Comparison of ENCODE assay signal across 19 cellular contexts in the genomic region with DNA sequence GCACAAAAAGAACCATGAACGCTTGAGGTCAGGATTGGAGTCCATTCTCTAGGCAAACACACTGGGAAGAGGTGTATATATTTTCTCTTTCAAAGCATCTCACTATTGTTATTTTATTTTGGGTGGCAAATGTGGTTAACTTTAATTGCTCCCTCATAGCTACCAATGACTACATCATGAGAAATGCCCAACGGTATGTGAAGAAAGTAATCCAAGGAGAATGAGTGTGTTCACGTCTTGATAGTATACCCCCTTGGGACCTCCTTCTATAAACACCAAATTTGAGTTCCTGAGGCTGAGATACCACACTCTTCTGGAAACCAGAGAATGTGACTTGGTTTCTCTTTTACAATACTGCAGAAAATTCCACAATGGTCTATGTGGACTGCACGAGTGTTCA. TPM values are rescaled to one million over a fixed set of nuclear protein-coding genes. Genes with fewer than 3 reads are reported as not detected.
DNase-seq lines count a peak whose midpoint lies in the region; ATAC-seq and TF ChIP-seq lines count a peak whose summit lies in the region.
"Had no signal": no experiment of that assay in that cellular context is flagged by ENCODE, and none has a peak within 500 bp of the region (broad histone marks: within the 10 kb centered on the region; RNA-seq: fewer than 3 reads in every experiment).

No MANE protein-coding gene starts in this region.

- DNase-seq in AG10803 (ENCODE audit: low read depth): peak; percentile 64
- peak; percentile 56 for DNase-seq in HS-5 (ENCODE audit: low read depth)
- DNase-seq in astrocyte of the hippocampus (ENCODE audit: low read depth, low spot score): peak; percentile 57
- DNase-seq in fibroblast of the aortic adventitia (ENCODE audit: low read depth): peak; percentile 44
- no peak for DNase-seq in GOT3 (lab: John Stamatoyannopoulos, UW)
- no peak for DNase-seq in activated CD4-positive, alpha-beta T cell treated with anti-CD3 and anti-CD28 coated beads, Interleukin-2, amount 10 ng/mL, durations not matched to agents 7 days and 5 days
- DNase-seq: COR-L47, DMS153, HFFc6, NCI-H1048, NCI-H1436 treated with DMSO at 0.1 percent for 48 hours, NCI-H2029 treated with DMSO at 0.1 percent for 48 hours, NCI-H510A, NCI-H774, PC-9 had no signal

- no peaks in the 10 kb centered on the region for H3K27me3 Mint-ChIP-seq in activated CD4-positive, alpha-beta T cell treated with anti-CD3 and anti-CD28 coated beads, Interleukin-2, amount 10 ng/mL, durations not matched to agents 7 days and 5 days

- no peaks in the 10 kb centered on the region for H3K36me3 Mint-ChIP-seq in activated CD4-positive, alpha-beta T cell treated with anti-CD3 and anti-CD28 coated beads, Interleukin-2, amount 10 ng/mL, durations not matched to agents 7 days and 5 days (ENCODE audit: low read depth)

- no peak for TF ChIP-seq CTCF in AG10803 (conservative IDR thresholded peaks at IDR 0.05; ENCODE audit: low read length)
- no peak for TF ChIP-seq CTCF in fibroblast of the aortic adventitia (IDR thresholded peaks at IDR 0.05; ENCODE audit: insufficient read depth, low read length)

- no peak overlapping the region for H3K27ac Mint-ChIP-seq in activated CD4-positive, alpha-beta T cell treated with anti-CD3 and anti-CD28 coated beads, Interleukin-2, amount 10 ng/mL, durations not matched to agents 7 days and 5 days
- H3K27ac Mint-ChIP-seq: GM23338, HFFc6 had no signal

- H3K4me3 ChIP-seq in AG10803 (ENCODE audit: low read length) (no peak overlapping the region), fibroblast of the aortic adventitia (ENCODE audit: low read depth, low read length) (no peak overlapping the region)
- H3K4me3 ChIP-seq: A549, GM23338, PC-9 had no signal

- H3K4me3 Mint-ChIP-seq in activated CD4-positive, alpha-beta T cell treated with anti-CD3 and anti-CD28 coated beads, Interleukin-2, amount 10 ng/mL, durations not matched to agents 7 days and 5 days: no peak overlapping the region
- H3K4me3 Mint-ChIP-seq: GM23338, HFFc6 had no signal

- CTCF ChIA-PET in activated CD4-positive, alpha-beta T cell treated with anti-CD3 and anti-CD28 coated beads, Interleukin-2, amount 10 ng/mL, durations not matched to agents 7 days and 5 days (lab: Charles Lee): no interaction called here

- H3K9me3 Mint-ChIP-seq in activated CD4-positive, alpha-beta T cell treated with anti-CD3 and anti-CD28 coated beads, Interleukin-2, amount 10 ng/mL, durations not matched to agents 7 days and 5 days: no peaks in the 10 kb centered on the region
- H3K9me3 Mint-ChIP-seq: GM23338 had no signal

- ATAC-seq in HG03521 (IDR thresholded peaks at IDR 0.05; ENCODE audit: unreplicated experiment) (no peak), GM19467 (IDR thresholded peaks at IDR 0.05; ENCODE audit: unreplicated experiment) (no peak)
- ATAC-seq: A549, GM23338 had no signal

- H3K4me1 Mint-ChIP-seq in activated CD4-positive, alpha-beta T cell treated with anti-CD3 and anti-CD28 coated beads, Interleukin-2, amount 10 ng/mL, durations not matched to agents 7 days and 5 days: no peaks in the 10 kb centered on the region

- POLR2A ChIA-PET in activated CD4-positive, alpha-beta T cell treated with anti-CD3 and anti-CD28 coated beads, Interleukin-2, amount 10 ng/mL, durations not matched to agents 7 days and 5 days (lab: Charles Lee): no interaction called here

RNA-seq across cellular contexts. Expression of a gene that starts 15.8 kb away (rescaled TPM):
- not detected in 2 replicates for total RNA-seq in fibroblast of the aortic adventitia (ENCODE audit: low replicate concordance)
- not detected for total RNA-seq in activated CD4-positive, alpha-beta T cell treated with anti-CD3 and anti-CD28 coated beads, Interleukin-2, amount 10 ng/mL, durations not matched to agents 7 days and 5 days
- total RNA-seq: GM23338, HFFc6, PC-9 had no signal

RNA-seq across cellular contexts. Expression of a gene that starts 22.1 kb away (rescaled TPM):
- total RNA-seq in fibroblast of the aortic adventitia (ENCODE audit: low replicate concordance): not detected in 2 replicates
- not detected for total RNA-seq in activated CD4-positive, alpha-beta T cell treated with anti-CD3 and anti-CD28 coated beads, Interleukin-2, amount 10 ng/mL, durations not matched to agents 7 days and 5 days
- total RNA-seq: GM23338, HFFc6, PC-9 had no signal

RNA-seq across cellular contexts. Expression of a gene that starts 41.7 kb away (rescaled TPM):
- total RNA-seq in fibroblast of the aortic adventitia (ENCODE audit: low replicate concordance): not detected in 2 replicates
- total RNA-seq in activated CD4-positive, alpha-beta T cell treated with anti-CD3 and anti-CD28 coated beads, Interleukin-2, amount 10 ng/mL, durations not matched to agents 7 days and 5 days: not detected
- total RNA-seq: GM23338, HFFc6, PC-9 had no signal

RNA-seq across cellular contexts. Expression of a gene that starts 57.0 kb away (rescaled TPM):
- total RNA-seq in fibroblast of the aortic adventitia (ENCODE audit: low replicate concordance): not detected in 2 replicates
- total RNA-seq in activated CD4-positive, alpha-beta T cell treated with anti-CD3 and anti-CD28 coated beads, Interleukin-2, amount 10 ng/mL, durations not matched to agents 7 days and 5 days: not detected
- total RNA-seq: GM23338, HFFc6, PC-9 had no signal

Comparison
In these comparisons a context has a peak if more than half of its experiments do, and no peak if none do; other contexts are left out.
1. DNase-seq: peak in AG10803 (single experiment), HS-5 (single experiment), astrocyte of the hippocampus (single experiment) and fibroblast of the aortic adventitia (single experiment); none in GOT3 (single experiment) and activated CD4-positive, alpha-beta T cell treated with anti-CD3 and anti-CD28 coated beads, Interleukin-2, amount 10 ng/mL, durations not matched to agents 7 days and 5 days (single experiment).